ENCODE assay signal across 20 cellular contexts in genomic region chr7:4661871-4662270, GRCh38. TPM values are rescaled to one million over a fixed set of nuclear protein-coding genes. Genes with fewer than 3 reads are reported as not detected.
A peak's percentile ranks its signal among the peaks of the same experiment; 100 is the strongest.
DNase-seq lines count a peak whose midpoint lies in the region; ATAC-seq and TF ChIP-seq lines count a peak whose summit lies in the region.
"Had no signal": no experiment of that assay in that cellular context is flagged by ENCODE, and none has a peak within 500 bp of the region (broad histone marks: within the 10 kb centered on the region; RNA-seq: fewer than 3 reads in every experiment).

No MANE protein-coding gene starts in this region.

- peaks cover 15% of the 10 kb centered on the region for H3K4me1 Mint-ChIP-seq in nephron
- H3K4me1 Mint-ChIP-seq: CD8-positive, alpha-beta memory T cell; memory B cell had no signal

- intact Hi-C loops in Right ventricle myocardium superior (cut with DNase I) (no loop called here), left ventricle myocardium superior (cut with micrococcal nuclease) (no loop called here)

- TF ChIP-seq CTCF in AG10803 (conservative IDR thresholded peaks at IDR 0.05; ENCODE audit: low read length) (no peak), nephron (IDR thresholded peaks at IDR 0.05; ENCODE audit: unreplicated experiment in 3 of 3) (no peak)

- ATAC-seq in Right ventricle myocardium superior (ENCODE audit: poor library complexity) (no peak), left ventricle myocardium superior (no peak), HG02938 (IDR thresholded peaks at IDR 0.05; ENCODE audit: unreplicated experiment) (no peak)
- ATAC-seq: activated CD4-positive, CD25-positive, alpha-beta regulatory T cell treated with anti-CD3 and anti-CD28 coated beads, Interleukin-2, amount 50 U/mL, for 24 hours; activated T-helper 17 cell treated with anti-CD3 and anti-CD28 coated beads, Interleukin-2, amount 50 U/mL, for 72 hours; stimulated activated naive B cell treated with anti-CD40 and anti-IgM and Interleukin-4, amounts not matched to agents 10 μg/mL and 1 μg/mL and 100 μg/mL, for 72 hours had no signal

- peak overlapping the region; percentile 55 to 93 (median 92) for H3K27ac Mint-ChIP-seq in nephron
- H3K27ac Mint-ChIP-seq: activated T-helper 17 cell treated with anti-CD3 and anti-CD28 coated beads, Interleukin-2, amount 50 U/mL, for 72 hours; CD8-positive, alpha-beta memory T cell; memory B cell; stimulated activated naive B cell treated with anti-CD40 and anti-IgM and Interleukin-4, amounts not matched to agents 10 μg/mL and 1 μg/mL and 100 μg/mL, for 72 hours; T-helper 2 cell treated with Interferon-gamma antibody and Interleukin-4, amounts not matched to agents 5 μg/mL and 100 μg/mL, for 36 hours had no signal

- no peak overlapping the region for H3K4me3 ChIP-seq in AG10803 (ENCODE audit: low read length)
- H3K4me3 ChIP-seq: SJSA1, upper lobe of left lung had no signal

- H3K27me3 Mint-ChIP-seq in nephron (ENCODE audit: low read depth), result peaks cover 10% of the 10 kb centered on the region
- H3K27me3 Mint-ChIP-seq: activated T-helper 17 cell treated with anti-CD3 and anti-CD28 coated beads, Interleukin-2, amount 50 U/mL, for 72 hours had no signal

- no peak overlapping the region for H3K4me3 Mint-ChIP-seq in nephron
- H3K4me3 Mint-ChIP-seq: activated T-helper 17 cell treated with anti-CD3 and anti-CD28 coated beads, Interleukin-2, amount 50 U/mL, for 72 hours; CD8-positive, alpha-beta memory T cell; memory B cell; stimulated activated naive B cell treated with anti-CD40 and anti-IgM and Interleukin-4, amounts not matched to agents 10 μg/mL and 1 μg/mL and 100 μg/mL, for 72 hours; T-helper 2 cell treated with Interferon-gamma antibody and Interleukin-4, amounts not matched to agents 5 μg/mL and 100 μg/mL, for 36 hours had no signal

- peaks cover 8% of the 10 kb centered on the region for H3K36me3 Mint-ChIP-seq in nephron (ENCODE audit: low read depth)

- DNase-seq in AG10803 (ENCODE audit: low read depth), result peak; percentile 28
- peak; percentile 49 for DNase-seq in NCI-H2029 (lab: John Stamatoyannopoulos, UW)
- peak; percentile 34 for DNase-seq in dermis blood vessel endothelial cell
- DNase-seq in Right ventricle myocardium superior, result no peak
- no peak for DNase-seq in left ventricle myocardium superior
- no peak for DNase-seq in SK-N-DZ (ENCODE audit: low spot score)
- DNase-seq: CD8-positive, alpha-beta memory T cell; islet precursor cell; NCI-H187; NCI-H524 treated with DMSO at 0.1 percent for 48 hours; stimulated activated CD4-positive, alpha-beta T cell treated with anti-CD3 and anti-CD28 coated beads, Interleukin-15, amount 100 ng/mL, for 24 hours; stimulated activated naive B cell treated with anti-CD40 and anti-IgM and Interleukin-4, amounts not matched to agents 10 μg/mL and 1 μg/mL and 100 μg/mL, for 72 hours; upper lobe of left lung had no signal

- peaks cover 31% of the 10 kb centered on the region for H3K9me3 Mint-ChIP-seq in nephron

RNA-seq across cellular contexts. Expression of gene FOXK1, which starts 20.2 kb away (rescaled TPM):
- total RNA-seq in dermis blood vessel endothelial cell (25.9 and 37.7 TPM in 2 replicates), Right ventricle myocardium superior (16.8 TPM), left ventricle myocardium superior (17.7 TPM)
- polyA plus RNA-seq in SK-N-DZ (2014; cell fraction: cytosol; rRNA removed), result 10.5 and 11.9 TPM in 2 replicates
- 11.5 and 14.7 TPM in 2 replicates for polyA plus RNA-seq in SK-N-DZ (2014; cell fraction: nucleus; rRNA removed)

Comparison
In these comparisons a context has a peak if more than half of its experiments do, and no peak if none do; other contexts are left out.
1. DNase-seq: peak in AG10803 (single experiment), NCI-H2029 (single experiment) and dermis blood vessel endothelial cell (single experiment); none in Right ventricle myocardium superior (single experiment), left ventricle myocardium superior (single experiment) and SK-N-DZ (single experiment).